12 cellular contexts compared by ENCODE assay signal in genomic region chr5:158701406-158702177, GRCh38.
A peak's percentile ranks its signal among the peaks of the same experiment; 100 is the strongest.
DNase-seq lines count a peak whose midpoint lies in the region; ATAC-seq and TF ChIP-seq lines count a peak whose summit lies in the region.
"Had no signal": no experiment of that assay in that cellular context is flagged by ENCODE, and none has a peak within 500 bp of the region (broad histone marks: within the 10 kb centered on the region; RNA-seq: fewer than 3 reads in every experiment).

No MANE protein-coding gene starts in this region.

- no peak for TF ChIP-seq POLR2A in breast epithelium (IDR thresholded peaks at IDR 0.05)

- H3K4me3 ChIP-seq in AG10803 (ENCODE audit: low read length) (no peak overlapping the region), breast epithelium (no peak overlapping the region)
- H3K4me3 ChIP-seq: adrenal gland had no signal

- H3K9me3 ChIP-seq in breast epithelium = no peaks in the 10 kb centered on the region
- H3K9me3 ChIP-seq: adrenal gland had no signal

- CTCF ChIA-PET in WTC11 (lab: Charles Lee) = interaction anchor here (0.8 to 4.5 kb wide), 3 partner anchors 38 to 405 kb away, joined by 3 to 25 read pairs (median 6); no protein-coding TSS in a partner anchor

- peak overlapping the region; percentile 5 to 55 for H3K27ac ChIP-seq in breast epithelium

- no peak for ATAC-seq in naive B cell (ENCODE audit: low read depth in 2 of 2)
- ATAC-seq in GM21367 (IDR thresholded peaks at IDR 0.05; ENCODE audit: unreplicated experiment) = no peak
- no peak for ATAC-seq in HG02642 (IDR thresholded peaks at IDR 0.05; ENCODE audit: poor library complexity, unreplicated experiment)
- ATAC-seq in WTC11 = no peak
- ATAC-seq: stimulated activated effector memory CD8-positive, alpha-beta T cell treated with anti-CD3 and anti-CD28 coated beads, Interleukin-12 subunit alpha, Interleukin-12 subunit beta, amount 100 ng/mL, for 72 hours had no signal

- intact Hi-C loops in breast epithelium (cut with DNase I; ENCODE audit: low total_unique reads) = no loop called here

- H3K9me3 Mint-ChIP-seq in naive B cell = no peaks in the 10 kb centered on the region
- no peaks in the 10 kb centered on the region for H3K9me3 Mint-ChIP-seq in WTC11
- H3K9me3 Mint-ChIP-seq: CD8-positive, alpha-beta memory T cell; stimulated activated effector memory CD8-positive, alpha-beta T cell treated with anti-CD3 and anti-CD28 coated beads, Interleukin-12 subunit alpha, Interleukin-12 subunit beta, amount 100 ng/mL, for 72 hours had no signal

- peaks cover 38 to 41% of the 10 kb centered on the region in 2 donors for H3K36me3 Mint-ChIP-seq in naive B cell
- H3K36me3 Mint-ChIP-seq in WTC11 = no peaks in the 10 kb centered on the region
- H3K36me3 Mint-ChIP-seq: CD8-positive, alpha-beta memory T cell had no signal

- H3K36me3 ChIP-seq in breast epithelium = no peaks in the 10 kb centered on the region
- H3K36me3 ChIP-seq: adrenal gland had no signal

- no peaks in the 10 kb centered on the region for H3K27me3 ChIP-seq in breast epithelium
- H3K27me3 ChIP-seq: adrenal gland had no signal

- H3K4me1 Mint-ChIP-seq in naive B cell (peaks cover 15 to 37% (median 31%) of the 10 kb centered on the region in 3 donors), WTC11 (peaks cover 59% of the 10 kb centered on the region)
- H3K4me1 Mint-ChIP-seq: CD8-positive, alpha-beta memory T cell; stimulated activated effector memory CD8-positive, alpha-beta T cell treated with anti-CD3 and anti-CD28 coated beads, Interleukin-12 subunit alpha, Interleukin-12 subunit beta, amount 100 ng/mL, for 72 hours had no signal

- H3K27me3 Mint-ChIP-seq in naive B cell (no peaks in the 10 kb centered on the region), WTC11 (ENCODE audit: low read depth) (peaks cover 3% of the 10 kb centered on the region; the same call in 1 of the 2 replicates)

- H3K27ac Mint-ChIP-seq in naive B cell (peak overlapping the region in 4 of 6 donors; percentile 67 to 91 (median 85)), WTC11 (no peak overlapping the region)
- H3K27ac Mint-ChIP-seq: CD8-positive, alpha-beta memory T cell; stimulated activated effector memory CD8-positive, alpha-beta T cell treated with anti-CD3 and anti-CD28 coated beads, Interleukin-12 subunit alpha, Interleukin-12 subunit beta, amount 100 ng/mL, for 72 hours had no signal

- H3K4me3 Mint-ChIP-seq in naive B cell = peak overlapping the region in 4 of 8 donors; percentile 7 to 80 (median 56)
- H3K4me3 Mint-ChIP-seq in WTC11 = no peak overlapping the region
- H3K4me3 Mint-ChIP-seq: CD8-positive, alpha-beta memory T cell; stimulated activated effector memory CD8-positive, alpha-beta T cell treated with anti-CD3 and anti-CD28 coated beads, Interleukin-12 subunit alpha, Interleukin-12 subunit beta, amount 100 ng/mL, for 72 hours had no signal

- no peaks in the 10 kb centered on the region for H3K4me1 ChIP-seq in breast epithelium
- H3K4me1 ChIP-seq: adrenal gland had no signal

- POLR2A ChIA-PET in WTC11 (lab: Charles Lee) = no interaction called here

- peak; percentile 94 for DNase-seq in AG10803 (ENCODE audit: low read depth)
- peak; percentile 86 for DNase-seq in M059J (ENCODE audit: low read depth)
- no peak for DNase-seq in breast epithelium (ENCODE audit: low spot score in 2 of 2)
- DNase-seq in naive B cell = no peak
- no peak for DNase-seq in NCI-H1048 (lab: John Stamatoyannopoulos, UW)
- DNase-seq in WTC11 (ENCODE audit: low spot score) = no peak
- DNase-seq: CD8-positive, alpha-beta memory T cell; NCI-H524 treated with DMSO at 0.1 percent for 48 hours had no signal

- TF ChIP-seq CTCF in AG10803 (conservative IDR thresholded peaks at IDR 0.05; ENCODE audit: low read length) = no peak
- no peak for TF ChIP-seq CTCF in breast epithelium (IDR thresholded peaks at IDR 0.05)
- no peak for TF ChIP-seq CTCF in WTC11 (IDR thresholded peaks at IDR 0.05)

TF ChIP-seq in WTC11, 78 proteins besides CTCF, POLR2A, EP300 and RAD21 (continues in another document):
- TF ChIP-seq SP1 (CRISPR knock-in tag; conservative IDR thresholded peaks at IDR 0.05) (no peak), ZNF232 (CRISPR knock-in tag; IDR thresholded peaks at IDR 0.05) (no peak), GRHL2 (CRISPR knock-in tag; IDR thresholded peaks at IDR 0.05; ENCODE audit: insufficient replicate concordance, severe bottlenecking) (no peak), ZNF425 (CRISPR knock-in tag; conservative IDR thresholded peaks at IDR 0.05) (no peak), TCF7 (CRISPR knock-in tag; IDR thresholded peaks at IDR 0.05; ENCODE audit: low read depth) (no peak), CREM (CRISPR knock-in tag; IDR thresholded peaks at IDR 0.05) (no peak), FOXP1 (CRISPR knock-in tag; IDR thresholded peaks at IDR 0.05; ENCODE audit: borderline replicate concordance) (no peak), STAT6 (CRISPR knock-in tag; conservative IDR thresholded peaks at IDR 0.05; ENCODE audit: low read depth) (no peak), ZSCAN18 (CRISPR knock-in tag; IDR thresholded peaks at IDR 0.05) (no peak), E2F4 (CRISPR knock-in tag; IDR thresholded peaks at IDR 0.05; ENCODE audit: borderline replicate concordance, low read depth) (no peak), RORB (CRISPR knock-in tag; IDR thresholded peaks at IDR 0.05) (no peak), SOX15 (CRISPR knock-in tag; IDR thresholded peaks at IDR 0.05) (no peak), ZNF396 (CRISPR knock-in tag; IDR thresholded peaks at IDR 0.05; ENCODE audit: borderline replicate concordance) (no peak), E2F1 (CRISPR knock-in tag; IDR thresholded peaks at IDR 0.05) (no peak), ZNF416 (CRISPR knock-in tag; IDR thresholded peaks at IDR 0.05) (no peak), TEAD4 (CRISPR knock-in tag; IDR thresholded peaks at IDR 0.05) (no peak)

Comparison
In these comparisons a context has a peak if more than half of its experiments do, and no peak if none do; other contexts are left out.
1. DNase-seq: peak in AG10803 (single experiment) and M059J (single experiment); none in breast epithelium (0 of 2), naive B cell (single experiment), NCI-H1048 (single experiment) and WTC11 (single experiment).